Comparison of ENCODE assay signal across 30 cellular contexts in the genomic region with DNA sequence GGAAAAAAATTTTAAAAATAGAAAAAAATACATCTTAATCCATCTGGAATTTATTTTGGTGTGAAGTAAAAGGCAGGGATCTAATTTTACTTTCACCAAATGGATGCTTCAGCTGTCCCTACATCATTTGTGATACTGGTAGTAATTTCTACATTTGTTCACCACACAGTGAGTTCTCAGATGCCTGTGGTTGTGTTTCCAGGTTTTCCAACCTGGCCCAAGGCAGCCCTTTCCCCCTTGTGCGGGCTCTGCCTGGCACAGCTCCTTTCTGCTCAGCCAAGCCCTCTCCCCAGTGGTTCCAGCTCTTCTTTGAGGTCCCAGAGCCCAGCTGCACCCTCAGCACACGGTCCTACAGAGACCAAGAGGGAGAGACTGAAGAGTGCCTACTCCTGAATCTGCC.
"Had no signal": no experiment of that assay in that cellular context is flagged by ENCODE, and none has a peak within 500 bp of the region (broad histone marks: within the 10 kb centered on the region; RNA-seq: fewer than 3 reads in every experiment).

No MANE protein-coding gene starts in this region.

- H3K36me3 Mint-ChIP-seq: activated CD4-positive, alpha-beta memory T cell treated with anti-CD3 and anti-CD28 coated beads for 36 hours; naive thymus-derived CD4-positive, alpha-beta T cell; stimulated activated naive B cell treated with anti-CD40 and anti-IgM and Interleukin-4, amounts not matched to agents 10 μg/mL and 1 μg/mL and 100 μg/mL, for 72 hours had no signal

- H3K27me3 ChIP-seq: breast epithelium, esophagus muscularis mucosa, foreskin keratinocyte, heart right ventricle, left lung, neutrophil, ovary, stomach, tibial nerve had no signal

- H3K4me3 ChIP-seq: breast epithelium, esophagus muscularis mucosa, heart right ventricle, left lung, lung, ovary, stomach, tibial nerve had no signal

- DNase-seq: activated CD4-positive, alpha-beta memory T cell treated with anti-CD3 and anti-CD28 coated beads for 36 hours; activated CD4-positive, alpha-beta T cell treated with anti-CD3 and anti-CD28 coated beads, Interleukin-2, amount 10 ng/mL, durations not matched to agents 24 days and 14 days; activated CD4-positive, CD25-positive, alpha-beta regulatory T cell treated with anti-CD3 and anti-CD28 coated beads, Interleukin-2, amount 50 U/mL, for 72 hours; activated CD8-positive, alpha-beta memory T cell treated with anti-CD3 and anti-CD28 coated beads, Interleukin-2, amount 50 U/mL, for 48 hours; activated gamma-delta T cell; activated naive CD4-positive, alpha-beta T cell treated with anti-CD3 and anti-CD28 coated beads, Interleukin-2, amount 10 ng/mL, durations not matched to agents 7 days and 5 days; activated naive CD8-positive, alpha-beta T cell treated with anti-CD3 and anti-CD28 coated beads, Interleukin-2, amount 10 ng/mL, durations not matched to agents 7 days and 5 days; activated T-cell treated with anti-CD3 and anti-CD28 coated beads, Interleukin-2, amount 50 U/mL, for 24 hours; amniotic stem cell; central memory CD4-positive, alpha-beta T cell; foreskin keratinocyte; heart right ventricle; mesendoderm; naive thymus-derived CD4-positive, alpha-beta T cell; ovary; small intestine; stimulated activated CD4-positive, alpha-beta T cell treated with anti-CD3 and anti-CD28 coated beads, Interleukin-15, amount 100 ng/mL, for 24 hours; stimulated activated CD4-positive, alpha-beta T cell treated with anti-CD3 and anti-CD28 coated beads, Interleukin-2, amount 100 ng/mL, for 24 hours; stimulated activated naive B cell treated with anti-CD40 and anti-IgM and Interleukin-4, amounts not matched to agents 10 μg/mL and 1 μg/mL and 100 μg/mL, for 72 hours; stomach; T1000 had no signal

- H3K27ac ChIP-seq: breast epithelium, esophagus muscularis mucosa, foreskin keratinocyte, heart right ventricle, left lung, neutrophil, ovary, stomach, tibial nerve had no signal

- H3K4me3 Mint-ChIP-seq: activated CD4-positive, alpha-beta memory T cell treated with anti-CD3 and anti-CD28 coated beads for 36 hours; activated CD4-positive, alpha-beta T cell treated with anti-CD3 and anti-CD28 coated beads, Interleukin-2, amount 10 ng/mL, durations not matched to agents 24 days and 14 days; activated naive CD4-positive, alpha-beta T cell treated with anti-CD3 and anti-CD28 coated beads, Interleukin-2, amount 10 ng/mL, durations not matched to agents 7 days and 5 days; activated naive CD8-positive, alpha-beta T cell treated with anti-CD3 and anti-CD28 coated beads, Interleukin-2, amount 10 ng/mL, durations not matched to agents 7 days and 5 days; activated T-cell treated with anti-CD3 and anti-CD28 coated beads, Interleukin-2, amount 50 U/mL, for 24 hours; naive thymus-derived CD4-positive, alpha-beta T cell; stimulated activated naive B cell treated with anti-CD40 and anti-IgM and Interleukin-4, amounts not matched to agents 10 μg/mL and 1 μg/mL and 100 μg/mL, for 72 hours; T-helper 1 cell treated with Interleukin-12 subunit alpha and Interleukin-12 subunit beta and Interleukin-4 antibody, amounts not matched to agents 30 μg/mL and 1 μg/mL, for 36 hours had no signal

- H3K36me3 ChIP-seq: breast epithelium, esophagus muscularis mucosa, heart right ventricle, left lung, neutrophil, ovary, stomach, tibial nerve had no signal

- ATAC-seq: heart right ventricle; left lung; naive thymus-derived CD4-positive, alpha-beta T cell; sciatic nerve; stimulated activated naive B cell treated with anti-CD40 and anti-IgM and Interleukin-4, amounts not matched to agents 10 μg/mL and 1 μg/mL and 100 μg/mL, for 72 hours had no signal

- H3K27me3 Mint-ChIP-seq: activated CD4-positive, alpha-beta memory T cell treated with anti-CD3 and anti-CD28 coated beads for 36 hours; activated T-cell treated with anti-CD3 and anti-CD28 coated beads, Interleukin-2, amount 50 U/mL, for 24 hours had no signal

- H3K9me3 Mint-ChIP-seq: activated CD4-positive, alpha-beta memory T cell treated with anti-CD3 and anti-CD28 coated beads for 36 hours; activated CD4-positive, alpha-beta T cell treated with anti-CD3 and anti-CD28 coated beads, Interleukin-2, amount 10 ng/mL, durations not matched to agents 24 days and 14 days; activated naive CD4-positive, alpha-beta T cell treated with anti-CD3 and anti-CD28 coated beads, Interleukin-2, amount 10 ng/mL, durations not matched to agents 7 days and 5 days; activated naive CD8-positive, alpha-beta T cell treated with anti-CD3 and anti-CD28 coated beads, Interleukin-2, amount 10 ng/mL, durations not matched to agents 7 days and 5 days; activated T-cell treated with anti-CD3 and anti-CD28 coated beads, Interleukin-2, amount 50 U/mL, for 24 hours; naive thymus-derived CD4-positive, alpha-beta T cell; stimulated activated naive B cell treated with anti-CD40 and anti-IgM and Interleukin-4, amounts not matched to agents 10 μg/mL and 1 μg/mL and 100 μg/mL, for 72 hours; T-helper 1 cell treated with Interleukin-12 subunit alpha and Interleukin-12 subunit beta and Interleukin-4 antibody, amounts not matched to agents 30 μg/mL and 1 μg/mL, for 36 hours had no signal

- FAIRE-seq: small intestine had no signal

- H3K9me3 ChIP-seq: breast epithelium, esophagus muscularis mucosa, heart right ventricle, left lung, neutrophil, ovary, stomach, tibial nerve had no signal

- H3K27ac Mint-ChIP-seq: activated CD4-positive, alpha-beta memory T cell treated with anti-CD3 and anti-CD28 coated beads for 36 hours; activated CD4-positive, alpha-beta T cell treated with anti-CD3 and anti-CD28 coated beads, Interleukin-2, amount 10 ng/mL, durations not matched to agents 24 days and 14 days; activated naive CD4-positive, alpha-beta T cell treated with anti-CD3 and anti-CD28 coated beads, Interleukin-2, amount 10 ng/mL, durations not matched to agents 7 days and 5 days; activated naive CD8-positive, alpha-beta T cell treated with anti-CD3 and anti-CD28 coated beads, Interleukin-2, amount 10 ng/mL, durations not matched to agents 7 days and 5 days; activated T-cell treated with anti-CD3 and anti-CD28 coated beads, Interleukin-2, amount 50 U/mL, for 24 hours; naive thymus-derived CD4-positive, alpha-beta T cell; progenitor cell of endocrine pancreas; stimulated activated naive B cell treated with anti-CD40 and anti-IgM and Interleukin-4, amounts not matched to agents 10 μg/mL and 1 μg/mL and 100 μg/mL, for 72 hours; T-helper 1 cell treated with Interleukin-12 subunit alpha and Interleukin-12 subunit beta and Interleukin-4 antibody, amounts not matched to agents 30 μg/mL and 1 μg/mL, for 36 hours had no signal
